11 cellular contexts compared by ENCODE assay signal in the genomic region with DNA sequence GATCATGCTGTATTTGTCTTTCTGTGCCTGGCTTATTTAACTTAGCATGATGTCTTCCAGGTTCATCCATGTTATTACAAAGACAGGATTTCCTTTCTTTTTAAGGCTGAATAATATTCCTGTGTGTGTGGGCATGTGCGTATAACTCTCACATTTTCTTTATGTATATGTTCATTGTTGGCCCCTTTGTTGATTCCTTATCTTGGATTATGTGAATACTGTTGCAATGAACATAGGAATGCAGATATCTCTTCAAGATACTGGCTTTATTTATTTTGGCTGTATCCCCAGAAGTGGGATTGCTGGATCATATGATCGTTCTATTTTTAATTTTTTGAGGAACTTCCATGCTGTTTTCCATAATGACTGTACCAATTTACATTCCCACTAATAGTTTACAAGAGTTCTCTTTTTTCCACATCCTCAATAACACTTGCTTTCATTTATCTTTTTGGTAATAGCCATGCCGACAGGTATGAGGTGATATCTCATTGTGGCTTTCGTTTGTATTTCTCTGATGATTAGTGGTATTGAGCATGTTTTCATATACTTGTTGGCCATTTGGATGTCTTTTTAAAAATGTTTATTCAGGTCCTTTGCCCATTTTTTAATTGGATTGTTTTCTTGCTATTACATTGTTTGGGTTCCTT. TPM values are rescaled to one million over a fixed set of nuclear protein-coding genes. Genes with fewer than 3 reads are reported as not detected.
A peak's percentile ranks its signal among the peaks of the same experiment; 100 is the strongest.
DNase-seq lines count a peak whose midpoint lies in the region; ATAC-seq, FAIRE-seq and TF ChIP-seq lines count a peak whose summit lies in the region.
"Had no signal": no experiment of that assay in that cellular context is flagged by ENCODE, and none has a peak within 500 bp of the region (broad histone marks: within the 10 kb centered on the region; RNA-seq: fewer than 3 reads in every experiment).

No MANE protein-coding gene starts in this region.

- peaks cover 8% of the 10 kb centered on the region for H3K36me3 Mint-ChIP-seq in type B pancreatic cell

- no peak overlapping the region for H2AK5ac ChIP-seq in IMR-90 (ENCODE audit: low read depth, low read length)

- peak overlapping the region; percentile 67 for H4K5ac ChIP-seq in IMR-90 (ENCODE audit: low read depth, low read length)

- H3K23ac ChIP-seq in IMR-90 (ENCODE audit: low read depth, low read length): no peak overlapping the region

- peak overlapping the region; percentile 45; the same call in 1 of the 2 replicates for H2BK20ac ChIP-seq in IMR-90 (ENCODE audit: low read depth, low read length)

- H3K27ac Mint-ChIP-seq in type B pancreatic cell: no peak overlapping the region

- TF ChIP-seq CTCF in AG04449 (IDR thresholded peaks at IDR 0.05; ENCODE audit: insufficient read depth, low read length, missing control alignments) (no peak), IMR-90 (conservative IDR thresholded peaks at IDR 0.05; ENCODE audit: low read depth, low read length) (no peak), type B pancreatic cell (conservative IDR thresholded peaks at IDR 0.05) (no peak)

- peaks cover 14% of the 10 kb centered on the region for H3K36me3 ChIP-seq in IMR-90 (ENCODE audit: control insufficient read depth, insufficient read depth, low read length)

- no peak overlapping the region for H3K56ac ChIP-seq in IMR-90 (ENCODE audit: extremely low read depth, insufficient read depth, low read length)

- peak overlapping the region; percentile 69; the same call in 1 of the 2 replicates for H3K27ac ChIP-seq in IMR-90 (ENCODE audit: insufficient read depth, low read length)

- no peak overlapping the region for H2AFZ ChIP-seq in IMR-90 (replicated peaks; ENCODE audit: low read length, poor library complexity)

- CTCF ChIA-PET in AG04449 (lab: Yijun Ruan, JAX) (no interaction called here), IMR-90 (lab: Yijun Ruan, JAX) (no interaction called here)

- H3K4me1 Mint-ChIP-seq in type B pancreatic cell (ENCODE audit: unreplicated experiment): peaks cover 5% of the 10 kb centered on the region

- intact Hi-C loops in IMR-90 (cut with micrococcal nuclease): loop anchor here (1.0 kb wide), 1 partner anchor 37 kb away; no protein-coding TSS in a partner anchor

- TF ChIP-seq RAD21 in IMR-90 (IDR thresholded peaks at IDR 0.05; ENCODE audit: low read length): no peak

- no peak overlapping the region for H3K4ac ChIP-seq in IMR-90 (ENCODE audit: low read depth, low read length)

- no peak overlapping the region for H2BK15ac ChIP-seq in IMR-90 (ENCODE audit: low read depth, low read length)

- 0% methylated on average over 1 of the region's 4 CpGs; no CpG with 5 or more reads in 1 of the 2 experiments for WGBS in IMR-90 (ENCODE audit: extremely low coverage in 2 of 2, insufficient read length in 1 of 2), 2 experiments

- H3K9me3 Mint-ChIP-seq in type B pancreatic cell: no peaks in the 10 kb centered on the region
- H3K9me3 Mint-ChIP-seq: activated naive CD4-positive, alpha-beta T cell treated with anti-CD3 and anti-CD28 coated beads, Interleukin-2, amount 50 U/mL, for 72 hours had no signal

- H3K4me3 ChIP-seq in AG04449 (ENCODE audit: low read depth, low read length) (no peak overlapping the region), IMR-90 (ENCODE audit: insufficient read depth, low read depth, low read length) (no peak overlapping the region)
- H3K4me3 ChIP-seq: transverse colon had no signal

- no peak for TF ChIP-seq POLR2A in IMR-90 (IDR thresholded peaks at IDR 0.05; ENCODE audit: low read depth, low read length)

- no peak overlapping the region for H2AK9ac ChIP-seq in IMR-90 (replicated peaks; ENCODE audit: low read depth, low read length, poor library complexity)

- peak; percentile 28 for FAIRE-seq in colon (lab: Jason Lieb, UNC)

- H3K9ac ChIP-seq in IMR-90 (ENCODE audit: low read depth, low read length): no peak overlapping the region

- ATAC-seq in IMR-90 (ENCODE audit: low read depth) (peak; percentile 90), HG03354 (IDR thresholded peaks at IDR 0.05; ENCODE audit: poor library complexity, severe bottlenecking, unreplicated experiment) (no peak)

- H3K4me2 ChIP-seq in IMR-90 (ENCODE audit: low read depth, low read length): peak overlapping the region; percentile 77

- no peaks in the 10 kb centered on the region for H3K27me3 ChIP-seq in IMR-90 (ENCODE audit: control insufficient read depth, insufficient read depth, low read length)
- H3K27me3 ChIP-seq: transverse colon had no signal

- dilution Hi-C loops in IMR-90 (cut with HindIII; ENCODE audit: low sequenced_read_pairs, unreplicated experiment): no loop called here

- H4K20me1 ChIP-seq in IMR-90 (ENCODE audit: insufficient read depth, low read length): peaks cover 6% of the 10 kb centered on the region; the same call in 1 of the 2 replicates

- H3K27me3 Mint-ChIP-seq in type B pancreatic cell: no peaks in the 10 kb centered on the region

- POLR2A ChIA-PET in AG04449 (lab: Yijun Ruan, JAX) (no interaction called here), IMR-90 (lab: Charles Lee; ENCODE audit: unreplicated experiment) (no interaction called here)

- no TSS peak for BruUV-seq in IMR-90 (replicated peaks; lab: Mats Ljungman, UMichigan)

- H3K4me1 ChIP-seq in IMR-90 (ENCODE audit: control insufficient read depth, insufficient read depth, low read length): peaks cover 9% of the 10 kb centered on the region

- in situ Hi-C loops in IMR-90 (cut with MboI; ENCODE audit: low sequenced_read_pairs): no loop called here

- peak overlapping the region in 1 of 2 experiments; percentile 40; a peak in 1 of 4 replicates for H4K8ac ChIP-seq in IMR-90 (ENCODE audit: low read depth in 2 of 2, low read length in 2 of 2)

- H2BK5ac ChIP-seq in IMR-90 (ENCODE audit: low read depth, low read length, poor library complexity, severe bottlenecking): peak overlapping the region; percentile 53

- H3K14ac ChIP-seq in IMR-90 (replicated peaks; ENCODE audit: low read depth, low read length): no peak overlapping the region

- H4K91ac ChIP-seq in IMR-90 (ENCODE audit: insufficient read depth, low read depth, low read length): no peak overlapping the region

- H3K18ac ChIP-seq in IMR-90 (ENCODE audit: low read depth, low read length): no peak overlapping the region; the same call in 1 of the 2 replicates

- no peak overlapping the region for H2BK120ac ChIP-seq in IMR-90 (ENCODE audit: low read depth, low read length)

- peaks cover 11% of the 10 kb centered on the region for H3K9me1 ChIP-seq in IMR-90 (ENCODE audit: insufficient read depth, low read length)

- DNase-seq in AG04449 (ENCODE audit: low read depth, low spot score) (peak; percentile 23), IMR-90 (peak; percentile 94), lung microvascular endothelial cell (ENCODE audit: low read depth in 2 of 2) (peak; percentile 40 to 81), type B pancreatic cell (ENCODE audit: extremely low spot score, unreplicated experiment) (no peak), NCI-H1092 treated with DMSO at 0.1 percent for 48 hours (lab: John Stamatoyannopoulos, UW) (no peak)
- no peak for DNase-seq in central memory CD4-positive, alpha-beta T cell
- DNase-seq: stimulated activated CD4-positive, alpha-beta T cell treated with anti-CD3 and anti-CD28 coated beads, Interleukin-12 subunit alpha, Interleukin-12 subunit beta, amount 100 ng/mL, for 4 hours had no signal

- H3K9me3 ChIP-seq in IMR-90 (ENCODE audit: control insufficient read depth, insufficient read depth, low read length): no peaks in the 10 kb centered on the region
- H3K9me3 ChIP-seq: transverse colon had no signal

- no peak overlapping the region for H3K4me3 Mint-ChIP-seq in type B pancreatic cell

- peaks cover 5 to 12% of the 10 kb centered on the region in 2 experiments; a peak in 1 of 4 replicates for H3K79me1 ChIP-seq in IMR-90 (ENCODE audit: low read depth in 1 of 2, low read length in 2 of 2)

TF ChIP-seq in IMR-90, 13 proteins besides CTCF, POLR2A, EP300 and RAD21 (continues in another document):
- TF ChIP-seq CEBPB (IDR thresholded peaks at IDR 0.05; ENCODE audit: low read depth, low read length): peak; percentile 92
- no peak for TF ChIP-seq NFE2L2 (IDR thresholded peaks at IDR 0.05; ENCODE audit: low read depth, low read length)
- TF ChIP-seq, protein P1, sequence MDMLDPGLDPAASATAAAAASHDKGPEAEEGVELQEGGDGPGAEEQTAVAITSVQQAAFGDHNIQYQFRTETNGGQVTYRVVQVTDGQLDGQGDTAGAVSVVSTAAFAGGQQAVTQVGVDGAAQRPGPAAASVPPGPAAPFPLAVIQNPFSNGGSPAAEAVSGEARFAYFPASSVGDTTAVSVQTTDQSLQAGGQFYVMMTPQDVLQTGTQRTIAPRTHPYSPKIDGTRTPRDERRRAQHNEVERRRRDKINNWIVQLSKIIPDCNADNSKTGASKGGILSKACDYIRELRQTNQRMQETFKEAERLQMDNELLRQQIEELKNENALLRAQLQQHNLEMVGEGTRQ (IDR thresholded peaks at IDR 0.05; ENCODE audit: low read depth, low read length): peak; percentile 33; the same call in 1 of the 2 replicates
- no peak for TF ChIP-seq RCOR1 (IDR thresholded peaks at IDR 0.05; ENCODE audit: insufficient replicate concordance, low read length)
- no peak for TF ChIP-seq MAZ (IDR thresholded peaks at IDR 0.05; ENCODE audit: borderline replicate concordance, low read depth, low read length)
- TF ChIP-seq BHLHE40 (IDR thresholded peaks at IDR 0.05; ENCODE audit: low read depth, low read length): peak; percentile 73
- TF ChIP-seq SMC3 (IDR thresholded peaks at IDR 0.05; ENCODE audit: low read depth, low read length): no peak
- no peak for TF ChIP-seq FOS (IDR thresholded peaks at IDR 0.05; ENCODE audit: low read depth, low read length)
- TF ChIP-seq MXI1 (IDR thresholded peaks at IDR 0.05; ENCODE audit: borderline replicate concordance, low read depth, low read length): no peak
- TF ChIP-seq CHD1 (IDR thresholded peaks at IDR 0.05; ENCODE audit: low read depth, low read length): no peak
- no peak for TF ChIP-seq RFX5 (IDR thresholded peaks at IDR 0.05; ENCODE audit: low read depth, low read length)
- TF ChIP-seq MAFK (IDR thresholded peaks at IDR 0.05; ENCODE audit: low read depth, low read length): no peak

RNA-seq across cellular contexts. Expression of a gene that starts 38.0 kb away (rescaled TPM):
- total RNA-seq in IMR-90 (2012; rRNA removed) (11.1 and 16.1 TPM in 2 replicates), lung microvascular endothelial cell (14.8 and 26.4 TPM in 2 replicates), type B pancreatic cell (ENCODE audit: low replicate concordance) (11.9 and 15.2 TPM in 2 replicates)
- 3.0 and 3.2 TPM in 2 replicates for polyA plus RNA-seq in IMR-90 (2012; rRNA removed)
- 0.56 and 0.80 TPM in 2 replicates for polyA plus RNA-seq in IMR-90 (2012; cell fraction: cytosol; rRNA removed)
- 1.5 and 18.2 TPM in 2 replicates for polyA plus RNA-seq in IMR-90 (2012; cell fraction: nucleus; rRNA removed; ENCODE audit: low replicate concordance)

RNA-seq across cellular contexts. Expression of a gene that starts 50.2 kb away (rescaled TPM):
- 29.2 and 35.3 TPM in 2 replicates for total RNA-seq in IMR-90 (2012; rRNA removed)
- polyA plus RNA-seq in IMR-90 (2012; rRNA removed): 24.3 and 25.8 TPM in 2 replicates
- 11.8 and 21.7 TPM in 2 replicates for polyA plus RNA-seq in IMR-90 (2012; cell fraction: cytosol; rRNA removed)
- 12.6 and 27.2 TPM in 2 replicates for polyA plus RNA-seq in IMR-90 (2012; cell fraction: nucleus; rRNA removed; ENCODE audit: low replicate concordance)
- 11.6 and 15.9 TPM in 2 replicates for total RNA-seq in lung microvascular endothelial cell
- total RNA-seq in type B pancreatic cell (ENCODE audit: low replicate concordance): 7.8 and 9.0 TPM in 2 replicates

Comparison
In these comparisons a context has a peak if more than half of its experiments do, and no peak if none do; other contexts are left out.
1. DNase-seq: peak in AG04449 (single experiment), IMR-90 (single experiment) and lung microvascular endothelial cell (2 of 2); none in type B pancreatic cell (single experiment), central memory CD4-positive, alpha-beta T cell (single experiment) and NCI-H1092 treated with DMSO at 0.1 percent for 48 hours (single experiment).